19 cellular contexts compared by ENCODE assay signal in the genomic region with DNA sequence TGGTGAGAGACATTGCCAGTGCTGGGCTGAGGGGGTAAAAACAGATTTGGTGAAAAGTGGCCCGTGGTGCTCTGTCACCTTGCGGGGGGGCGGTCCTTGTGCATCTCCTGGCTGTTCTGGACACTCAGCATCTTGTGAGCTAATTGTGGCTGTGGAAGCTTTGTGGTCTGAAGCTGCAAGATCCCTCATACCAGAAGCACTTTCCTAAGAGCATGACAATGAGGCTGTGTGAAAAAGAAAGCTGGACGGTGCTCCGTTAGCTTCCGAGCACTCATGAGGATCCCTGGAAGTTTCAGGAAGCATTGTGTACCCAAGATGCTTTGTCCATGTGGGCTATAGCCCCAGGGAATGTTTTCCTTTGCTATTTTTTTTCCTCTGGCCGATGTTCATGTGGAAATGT.
"Had no signal": no experiment of that assay in that cellular context is flagged by ENCODE, and none has a peak within 500 bp of the region (broad histone marks: within the 10 kb centered on the region; RNA-seq: fewer than 3 reads in every experiment).

No MANE protein-coding gene starts in this region.

- H3K27ac ChIP-seq: body of pancreas, colonic mucosa, foreskin keratinocyte, left lung, right atrium auricular region, testis had no signal

- H3K9me3 ChIP-seq: colonic mucosa, left lung, testis had no signal

- H3K4me3 ChIP-seq: body of pancreas, colonic mucosa, left lung, right atrium auricular region, testis, upper lobe of left lung had no signal

- H3K27ac Mint-ChIP-seq: activated naive CD4-positive, alpha-beta T cell treated with anti-CD3 and anti-CD28 coated beads, Interleukin-2, amount 50 U/mL, for 24 hours; nephron progenitor cell had no signal

- H3K36me3 Mint-ChIP-seq: activated naive CD4-positive, alpha-beta T cell treated with anti-CD3 and anti-CD28 coated beads, Interleukin-2, amount 50 U/mL, for 24 hours had no signal

- H3K36me3 ChIP-seq: colonic mucosa had no signal

- H3K4me3 Mint-ChIP-seq: activated naive CD4-positive, alpha-beta T cell treated with anti-CD3 and anti-CD28 coated beads, Interleukin-2, amount 50 U/mL, for 24 hours; nephron progenitor cell had no signal

- ATAC-seq: body of pancreas had no signal

- H3K4me1 Mint-ChIP-seq: activated naive CD4-positive, alpha-beta T cell treated with anti-CD3 and anti-CD28 coated beads, Interleukin-2, amount 50 U/mL, for 24 hours had no signal

- DNase-seq: activated CD4-positive, alpha-beta T cell treated with anti-CD3 and anti-CD28 coated beads, Interleukin-2, amount 50 U/mL, for 4 hours; amniotic stem cell; body of pancreas; colonic mucosa; glutamatergic neuron; hippocampal formation; kidney; left lung; midbrain; nephron progenitor cell; occipital lobe; stimulated activated CD4-positive, alpha-beta T cell treated with anti-CD3 and anti-CD28 coated beads, Interleukin-2, amount 100 ng/mL, for 24 hours; stimulated activated naive CD4-positive, alpha-beta T cell treated with Interleukin-2 at 50 U/mL for 16 hours; T1000; testis; upper lobe of left lung had no signal

- H3K27me3 ChIP-seq: body of pancreas, colonic mucosa, left lung, right atrium auricular region, testis, upper lobe of left lung had no signal

- H3K4me1 ChIP-seq: body of pancreas, colonic mucosa, foreskin keratinocyte, right atrium auricular region had no signal

- H3K9me3 Mint-ChIP-seq: activated naive CD4-positive, alpha-beta T cell treated with anti-CD3 and anti-CD28 coated beads, Interleukin-2, amount 50 U/mL, for 24 hours had no signal
